Comparison of ENCODE assay signal across 14 cellular contexts in genomic region chr6:33165581-33166258, GRCh38. TPM values are rescaled to one million over a fixed set of nuclear protein-coding genes. Genes with fewer than 3 reads are reported as not detected.
DNase-seq lines count a peak whose midpoint lies in the region; ATAC-seq, FAIRE-seq and TF ChIP-seq lines count a peak whose summit lies in the region.
"Had no signal": no experiment of that assay in that cellular context is flagged by ENCODE, and none has a peak within 500 bp of the region (broad histone marks: within the 10 kb centered on the region; RNA-seq: fewer than 3 reads in every experiment).

No MANE protein-coding gene starts in this region.

- H3K4me2 ChIP-seq in K562 (ENCODE audit: insufficient read depth, low read length) (no peak overlapping the region), osteoblast (ENCODE audit: insufficient read depth, low read length) (no peak overlapping the region)
- H3K4me2 ChIP-seq: PC-9 had no signal

- no peak overlapping the region for H3K4me3 ChIP-seq in H7 (ENCODE audit: insufficient read depth, low read depth, low read length)
- H3K4me3 ChIP-seq in K562: no peak overlapping the region
- H3K4me3 ChIP-seq in osteoblast (ENCODE audit: insufficient read depth, low read length): no peak overlapping the region
- no peak overlapping the region for H3K4me3 ChIP-seq in ovary
- H3K4me3 ChIP-seq: PC-9 had no signal

- no peak for FAIRE-seq in K562 (lab: Jason Lieb, UNC)
- FAIRE-seq: GM19239 had no signal

- ATAC-seq in K562: no peak

- no peaks in the 10 kb centered on the region for H3K36me3 ChIP-seq in H7 (replicated peaks; ENCODE audit: control insufficient read depth, insufficient read depth, low read length)
- H3K36me3 ChIP-seq in K562 (ENCODE audit: control insufficient read depth, insufficient read depth, low read length): no peaks in the 10 kb centered on the region
- H3K36me3 ChIP-seq in osteoblast (ENCODE audit: insufficient read depth, low read length): no peaks in the 10 kb centered on the region
- H3K36me3 ChIP-seq in ovary: no peaks in the 10 kb centered on the region
- H3K36me3 ChIP-seq: BE2C had no signal

- in situ Hi-C loops in K562 (cut with MboI): no loop called here

- H3K9me1 ChIP-seq in K562 (ENCODE audit: control insufficient read depth, insufficient read depth, low read length): no peaks in the 10 kb centered on the region

- no TSS peak for BruUV-seq in K562 (replicated peaks; lab: Mats Ljungman, UMichigan)

- no peak overlapping the region for H2AFZ ChIP-seq in K562 (ENCODE audit: low read depth, low read length)
- H2AFZ ChIP-seq in osteoblast (ENCODE audit: low read length): no peak overlapping the region
- H2AFZ ChIP-seq: PC-9 had no signal

- TF ChIP-seq POLR2A in K562 (conservative IDR thresholded peaks at IDR 0.05): no peak
- TF ChIP-seq POLR2A in ovary (IDR thresholded peaks at IDR 0.05): no peak

- TF ChIP-seq EP300 in K562 (IDR thresholded peaks at IDR 0.05; ENCODE audit: low read length) (no peak), ovary (IDR thresholded peaks at IDR 0.05) (no peak)

- H3K4me1 ChIP-seq in K562 (replicated peaks in 1 of 2; ENCODE audit: control insufficient read depth in 2 of 2, insufficient read depth in 2 of 2, low read length in 2 of 2) (peaks cover 7 to 30% of the 10 kb centered on the region in 2 experiments; a peak in 3 of 5 replicates), osteoblast (ENCODE audit: insufficient read depth, low read length) (peaks cover 17% of the 10 kb centered on the region), ovary (ENCODE audit: insufficient read depth) (no peaks in the 10 kb centered on the region)

- H3K79me2 ChIP-seq in K562 (ENCODE audit: control insufficient read depth, insufficient read depth, low read length): no peaks in the 10 kb centered on the region
- no peaks in the 10 kb centered on the region for H3K79me2 ChIP-seq in osteoblast (ENCODE audit: insufficient read depth, low read length)

- H3K27ac ChIP-seq in K562 (ENCODE audit: extremely low read depth, low read depth, low read length): no peak overlapping the region
- H3K27ac ChIP-seq in osteoblast (ENCODE audit: low read depth, low read length): no peak overlapping the region
- H3K27ac ChIP-seq in ovary: no peak overlapping the region
- H3K27ac ChIP-seq: PC-9 had no signal

- H3K9me3 ChIP-seq in K562 (replicated peaks; ENCODE audit: control insufficient read depth, insufficient read depth, low read depth, low read length): no peaks in the 10 kb centered on the region
- no peaks in the 10 kb centered on the region for H3K9me3 ChIP-seq in osteoblast (ENCODE audit: low read depth, low read length)
- H3K9me3 ChIP-seq in ovary: no peaks in the 10 kb centered on the region
- H3K9me3 ChIP-seq: BE2C had no signal

- H3K9ac ChIP-seq in K562 (ENCODE audit: insufficient read depth in 1 of 2, low read depth in 2 of 2, low read length in 2 of 2): peak overlapping the region in 1 of 2 experiments; percentile 55; a peak in 1 of 4 replicates

- H4K20me1 ChIP-seq in K562 (replicated peaks; ENCODE audit: control insufficient read depth, insufficient read depth, low read length) (peaks cover 4% of the 10 kb centered on the region; the same call in 1 of the 2 replicates), osteoblast (ENCODE audit: insufficient read depth, low read length) (no peaks in the 10 kb centered on the region)

- TF ChIP-seq CTCF in K562 (IDR thresholded peaks at IDR 0.05 in 2 of 3, conservative IDR thresholded peaks at IDR 0.05 in 1 of 3; ENCODE audit: insufficient read depth in 2 of 3, low read depth in 1 of 3, low read length in 3 of 3) (no peak), osteoblast (IDR thresholded peaks at IDR 0.05; ENCODE audit: extremely low read depth, low read depth, low read length) (no peak), ovary (IDR thresholded peaks at IDR 0.05) (no peak)

- no peak for TF ChIP-seq RAD21 in K562 (CRISPR knock-in tag; conservative IDR thresholded peaks at IDR 0.05 in 1 of 2, IDR thresholded peaks at IDR 0.05 in 1 of 2)

- DNase-seq in H7 (peak; percentile 44), K562 (ENCODE audit: extremely low read depth in 1 of 4, low spot score in 3 of 4) (no peak), osteoblast (ENCODE audit: insufficient read length, low spot score, missing footprints) (peak; percentile 68), HPDE6-E6E7 (ENCODE audit: extremely low spot score) (no peak), ovary (no peak)
- DNase-seq: BE2C; CD4-positive, alpha-beta T cell; H9; NCI-H1105; NCI-H1694; NCI-H524; PC-9 had no signal

- whole genome bisulfite sequencing in K562 (ENCODE audit: insufficient coverage, low coverage, missing lambda C conversion rate): 1% methylated on average over 15 of the region's 17 CpGs
- WGBS in ovary, 3 donors: 84 to 87% (median 86%) methylated on average over 14 to 17 of the region's 17 CpGs

- CTCF ChIA-PET in K562 (lab: Yijun Ruan, JAX; ENCODE audit: low intra/inter-chr PET ratio): no interaction called here

- H3K27me3 ChIP-seq in H7 (ENCODE audit: control insufficient read depth, insufficient read depth, low read length) (peaks cover 18% of the 10 kb centered on the region), K562 (ENCODE audit: control insufficient read depth in 2 of 2, insufficient read depth in 2 of 2, low read length in 2 of 2) (peaks cover 5 to 43% of the 10 kb centered on the region in 2 experiments; a peak in 3 of 5 replicates), osteoblast (ENCODE audit: insufficient read depth, low read length) (no peaks in the 10 kb centered on the region), ovary (no peaks in the 10 kb centered on the region)
- H3K27me3 ChIP-seq: BE2C had no signal

- POLR2A ChIA-PET in K562 (lab: Yijun Ruan, JAX): interaction anchor here (0.6 to 3.0 kb wide), 4 partner anchors 8 to 213 kb away, joined by 3 to 11 read pairs (median 6); partner anchors contain the start of gene HLA-DMA

- intact Hi-C loops in K562 (cut with micrococcal nuclease) (no loop called here), ovary (cut with DNase I) (no loop called here)

RNA-seq across cellular contexts. Expression of gene COL11A2, which starts 26.5 kb away (rescaled TPM):
- total RNA-seq in H7 (2014; rRNA removed; shearing (Covaris generic)): 0.48 and 0.67 TPM in 2 replicates
- total RNA-seq in K562 (2011; cell fraction: chromatin; rRNA removed; ENCODE audit: low replicate concordance): 0.30 and 2.2 TPM in 2 replicates
- total RNA-seq in K562 (2011; cell fraction: nucleolus; rRNA removed): 0.83 and 1.1 TPM in 2 replicates
- 0.92 and 0.95 TPM in 2 replicates for total RNA-seq in K562 (2011; cell fraction: nucleoplasm; rRNA removed)
- total RNA-seq in K562 (2014; rRNA removed) (0.05 and 0.37 TPM in 2 replicates), K562 (2014; rRNA removed; fragmentation: Illumina TruSeq; extraction: Trizol) (0.04 TPM in 1 of 2 replicates, not detected in the other), K562 (2015; rRNA removed; fragmentation: Illumina TruSeq; extraction: Trizol) (0.15 and 0.22 TPM in 2 replicates), K562 (2021) (0.16 and 0.35 TPM in 2 replicates), osteoblast (1.8 TPM in 2 replicates), ovary (1 to 10 TPM in 2 of 7 donors, under 1 TPM in 5; 0.53 to 1.2 (median 0.92) TPM)
- polyA plus RNA-seq in K562 (2011; rRNA removed) (0.13 and 0.61 TPM in 2 replicates), K562 (2014; fragmentation: Illumina TruSeq; extraction: Trizol) (0.06 and 0.11 TPM in 2 replicates), K562 (2014; fragmentation: Nextera tagmentation; extraction: Ambion mirVana) (under 1 TPM in 1 of 2 experiments, not detected in 1; 0.04 TPM), K562 (2014; rRNA removed) (0.19 and 0.32 TPM in 2 replicates), ovary (under 1 TPM; 0.52 to 0.96 TPM)
- 0.13 and 0.15 TPM in 2 replicates for polyA plus RNA-seq in K562 (2011; cell fraction: cytosol; rRNA removed)
- 2.1 and 3.4 TPM in 2 replicates for polyA plus RNA-seq in K562 (2011; cell fraction: nucleus; rRNA removed)
- polyA plus RNA-seq in K562 (2012): 0.26 and 1.00 TPM in 2 replicates
- polyA minus RNA-seq in K562 (2011; rRNA and poly(A)+ RNA removed): not detected in 2 replicates
- not detected in 2 replicates for polyA minus RNA-seq in K562 (2011; cell fraction: cytosol; rRNA and poly(A)+ RNA removed)
- 0.27 and 0.89 TPM in 2 replicates for polyA minus RNA-seq in K562 (2011; cell fraction: nucleus; rRNA and poly(A)+ RNA removed)
- polyA plus RNA-seq: IgD-negative memory B cell had no signal

RNA-seq across cellular contexts. Expression of gene RXRB, which starts 34.7 kb away (rescaled TPM):
- total RNA-seq in H7 (2014; rRNA removed; shearing (Covaris generic)): 16.7 and 18.1 TPM in 2 replicates
- total RNA-seq in K562 (2011; cell fraction: chromatin; rRNA removed; ENCODE audit: low replicate concordance): 106 and 228 TPM in 2 replicates
- 118 and 121 TPM in 2 replicates for total RNA-seq in K562 (2011; cell fraction: nucleolus; rRNA removed)
- 116 TPM in 2 replicates for total RNA-seq in K562 (2011; cell fraction: nucleoplasm; rRNA removed)
- total RNA-seq in K562 (2014; rRNA removed): 18.4 and 18.9 TPM in 2 replicates
- total RNA-seq in K562 (2014; rRNA removed; fragmentation: Illumina TruSeq; extraction: Trizol): 8.5 and 9.7 TPM in 2 replicates
- total RNA-seq in K562 (2015; rRNA removed; fragmentation: Illumina TruSeq; extraction: Trizol): 13.2 and 14.6 TPM in 2 replicates
- total RNA-seq in K562 (2021): 30.3 and 33.9 TPM in 2 replicates
- 32.6 and 57.5 TPM in 2 replicates for polyA plus RNA-seq in K562 (2011; rRNA removed)
- polyA plus RNA-seq in K562 (2011; cell fraction: cytosol; rRNA removed): 26.3 and 30.2 TPM in 2 replicates
- 207 and 268 TPM in 2 replicates for polyA plus RNA-seq in K562 (2011; cell fraction: nucleus; rRNA removed)
- 32.0 and 41.3 TPM in 2 replicates for polyA plus RNA-seq in K562 (2012)
- polyA plus RNA-seq in K562 (2014; fragmentation: Illumina TruSeq; extraction: Trizol): 28.4 and 29.9 TPM in 2 replicates
- 1 to 10 TPM in 1 of 2 experiments, under 1 TPM in 1; 0.76 to 2.1 TPM for polyA plus RNA-seq in K562 (2014; fragmentation: Nextera tagmentation; extraction: Ambion mirVana)
- 25.8 and 35.5 TPM in 2 replicates for polyA plus RNA-seq in K562 (2014; rRNA removed)
- polyA minus RNA-seq in K562 (2011; rRNA and poly(A)+ RNA removed): 26.8 and 31.2 TPM in 2 replicates
- polyA minus RNA-seq in K562 (2011; cell fraction: cytosol; rRNA and poly(A)+ RNA removed): 16.5 and 20.0 TPM in 2 replicates
- polyA minus RNA-seq in K562 (2011; cell fraction: nucleus; rRNA and poly(A)+ RNA removed): 24.8 and 43.4 TPM in 2 replicates
- 19.2 and 20.9 TPM in 2 replicates for total RNA-seq in osteoblast
- 10 to 100 TPM; 19.8 to 54.0 (median 48.5) TPM for total RNA-seq in ovary
- polyA plus RNA-seq in ovary: 10 to 100 TPM; 40.9 to 42.1 TPM

RNA-seq across cellular contexts. Expression of gene SLC39A7, which starts 34.9 kb away (rescaled TPM):
- 96.3 and 115 TPM in 2 replicates for total RNA-seq in H7 (2014; rRNA removed; shearing (Covaris generic))
- 181 and 256 TPM in 2 replicates for total RNA-seq in K562 (2011; cell fraction: chromatin; rRNA removed; ENCODE audit: low replicate concordance)
- 225 and 235 TPM in 2 replicates for total RNA-seq in K562 (2011; cell fraction: nucleolus; rRNA removed)
- total RNA-seq in K562 (2011; cell fraction: nucleoplasm; rRNA removed): 285 and 295 TPM in 2 replicates
- 154 and 161 TPM in 2 replicates for total RNA-seq in K562 (2014; rRNA removed)
- 112 and 117 TPM in 2 replicates for total RNA-seq in K562 (2014; rRNA removed; fragmentation: Illumina TruSeq; extraction: Trizol)
- total RNA-seq in K562 (2015; rRNA removed; fragmentation: Illumina TruSeq; extraction: Trizol): 121 and 122 TPM in 2 replicates
- total RNA-seq in K562 (2021): 133 and 159 TPM in 2 replicates
- polyA plus RNA-seq in K562 (2011; rRNA removed): 112 and 116 TPM in 2 replicates
- 129 and 140 TPM in 2 replicates for polyA plus RNA-seq in K562 (2011; cell fraction: cytosol; rRNA removed)
- 120 and 135 TPM in 2 replicates for polyA plus RNA-seq in K562 (2011; cell fraction: nucleus; rRNA removed)
- 150 and 152 TPM in 2 replicates for polyA plus RNA-seq in K562 (2012)
- 169 and 222 TPM in 2 replicates for polyA plus RNA-seq in K562 (2014; fragmentation: Illumina TruSeq; extraction: Trizol)
- 10 to 100 TPM; 21.7 to 23.5 TPM for polyA plus RNA-seq in K562 (2014; fragmentation: Nextera tagmentation; extraction: Ambion mirVana)
- polyA plus RNA-seq in K562 (2014; rRNA removed): 150 and 169 TPM in 2 replicates
- 85.9 and 92.0 TPM in 2 replicates for polyA minus RNA-seq in K562 (2011; rRNA and poly(A)+ RNA removed)
- polyA minus RNA-seq in K562 (2011; cell fraction: cytosol; rRNA and poly(A)+ RNA removed): 44.7 and 50.8 TPM in 2 replicates
- 42.8 and 74.4 TPM in 2 replicates for polyA minus RNA-seq in K562 (2011; cell fraction: nucleus; rRNA and poly(A)+ RNA removed)
- total RNA-seq in osteoblast: 108 and 109 TPM in 2 replicates
- 10 to 100 TPM; 27.4 to 73.7 (median 61.2) TPM for total RNA-seq in ovary
- 10 to 100 TPM; 54.0 to 80.0 TPM for polyA plus RNA-seq in ovary

RNA-seq across cellular contexts. Expression of gene HSD17B8, which starts 38.7 kb away (rescaled TPM):
- 14.7 and 16.0 TPM in 2 replicates for total RNA-seq in H7 (2014; rRNA removed; shearing (Covaris generic))
- 8.8 and 25.7 TPM in 2 replicates for total RNA-seq in K562 (2011; cell fraction: chromatin; rRNA removed; ENCODE audit: low replicate concordance)
- total RNA-seq in K562 (2011; cell fraction: nucleolus; rRNA removed): 26.0 and 28.7 TPM in 2 replicates
- total RNA-seq in K562 (2011; cell fraction: nucleoplasm; rRNA removed): 17.3 and 18.1 TPM in 2 replicates
- 32.5 and 38.9 TPM in 2 replicates for total RNA-seq in K562 (2014; rRNA removed)
- 12.4 and 14.2 TPM in 2 replicates for total RNA-seq in K562 (2014; rRNA removed; fragmentation: Illumina TruSeq; extraction: Trizol)
- 8.1 and 10.0 TPM in 2 replicates for total RNA-seq in K562 (2015; rRNA removed; fragmentation: Illumina TruSeq; extraction: Trizol)
- total RNA-seq in K562 (2021): 20.5 and 22.0 TPM in 2 replicates
- polyA plus RNA-seq in K562 (2011; rRNA removed): 15.6 and 30.3 TPM in 2 replicates
- 20.6 and 74.0 TPM in 2 replicates for polyA plus RNA-seq in K562 (2011; cell fraction: cytosol; rRNA removed)
- 30.2 and 58.4 TPM in 2 replicates for polyA plus RNA-seq in K562 (2011; cell fraction: nucleus; rRNA removed)
- polyA plus RNA-seq in K562 (2012): 19.8 and 22.7 TPM in 2 replicates
- polyA plus RNA-seq in K562 (2014; fragmentation: Illumina TruSeq; extraction: Trizol): 10.3 and 13.6 TPM in 2 replicates
- polyA plus RNA-seq in K562 (2014; fragmentation: Nextera tagmentation; extraction: Ambion mirVana): 1 to 10 TPM; 3.7 to 4.7 TPM
- polyA plus RNA-seq in K562 (2014; rRNA removed): 35.2 and 37.3 TPM in 2 replicates
- polyA minus RNA-seq in K562 (2011; rRNA and poly(A)+ RNA removed): 6.8 and 15.1 TPM in 2 replicates
- 1.5 and 8.9 TPM in 2 replicates for polyA minus RNA-seq in K562 (2011; cell fraction: cytosol; rRNA and poly(A)+ RNA removed)
- 7.9 and 9.8 TPM in 2 replicates for polyA minus RNA-seq in K562 (2011; cell fraction: nucleus; rRNA and poly(A)+ RNA removed)
- 2.7 and 3.3 TPM in 2 replicates for total RNA-seq in osteoblast
- total RNA-seq in ovary: 10 to 100 TPM in 2 of 7 donors, 1 to 10 TPM in 5; 4.0 to 18.4 (median 7.7) TPM
- polyA plus RNA-seq in ovary: 10 to 100 TPM in 1 of 2 donors, 1 to 10 TPM in 1; 9.4 to 10.3 TPM

RNA-seq across cellular contexts. Expression of gene RING1, which starts 42.6 kb away (rescaled TPM):
- total RNA-seq in H7 (2014; rRNA removed; shearing (Covaris generic)): 18.5 and 19.7 TPM in 2 replicates
- 19.1 and 48.9 TPM in 2 replicates for total RNA-seq in K562 (2011; cell fraction: chromatin; rRNA removed; ENCODE audit: low replicate concordance)
- 35.5 and 38.2 TPM in 2 replicates for total RNA-seq in K562 (2011; cell fraction: nucleolus; rRNA removed)
- 24.5 and 29.3 TPM in 2 replicates for total RNA-seq in K562 (2011; cell fraction: nucleoplasm; rRNA removed)
- total RNA-seq in K562 (2014; rRNA removed) (40.2 and 50.0 TPM in 2 replicates), K562 (2014; rRNA removed; fragmentation: Illumina TruSeq; extraction: Trizol) (24.6 and 27.5 TPM in 2 replicates), K562 (2015; rRNA removed; fragmentation: Illumina TruSeq; extraction: Trizol) (32.8 and 36.9 TPM in 2 replicates), K562 (2021) (45.2 and 52.0 TPM in 2 replicates), osteoblast (34.0 and 34.2 TPM in 2 replicates), ovary (10 to 100 TPM; 20.7 to 70.6 (median 52.3) TPM)
- polyA plus RNA-seq in K562 (2011; rRNA removed) (28.7 and 32.3 TPM in 2 replicates), K562 (2014; fragmentation: Illumina TruSeq; extraction: Trizol) (44.2 and 45.4 TPM in 2 replicates), K562 (2014; fragmentation: Nextera tagmentation; extraction: Ambion mirVana) (1 to 10 TPM; 4.2 to 4.8 TPM), K562 (2014; rRNA removed) (54.4 and 59.1 TPM in 2 replicates), ovary (10 to 100 TPM; 37.3 to 51.7 TPM)
- polyA plus RNA-seq in K562 (2011; cell fraction: cytosol; rRNA removed): 32.0 and 49.7 TPM in 2 replicates
- 71.2 and 99.4 TPM in 2 replicates for polyA plus RNA-seq in K562 (2011; cell fraction: nucleus; rRNA removed)
- polyA plus RNA-seq in K562 (2012): 53.8 and 61.3 TPM in 2 replicates
- 9.4 and 21.5 TPM in 2 replicates for polyA minus RNA-seq in K562 (2011; rRNA and poly(A)+ RNA removed)
- 13.9 and 17.4 TPM in 2 replicates for polyA minus RNA-seq in K562 (2011; cell fraction: cytosol; rRNA and poly(A)+ RNA removed)
- polyA minus RNA-seq in K562 (2011; cell fraction: nucleus; rRNA and poly(A)+ RNA removed): 5.3 and 8.9 TPM in 2 replicates

Comparison
In these comparisons a context has a peak if more than half of its experiments do, and no peak if none do; other contexts are left out.
1. DNase-seq: peak in H7 (single experiment) and osteoblast (single experiment); none in K562 (0 of 4), HPDE6-E6E7 (single experiment) and ovary (0 of 5).